18 cellular contexts compared by ENCODE assay signal in genomic region chr4:186008057-186008456, GRCh38.
DNase-seq lines count a peak whose midpoint lies in the region; ATAC-seq, FAIRE-seq and TF ChIP-seq lines count a peak whose summit lies in the region.
"Had no signal": no experiment of that assay in that cellular context is flagged by ENCODE, and none has a peak within 500 bp of the region (broad histone marks: within the 10 kb centered on the region; RNA-seq: fewer than 3 reads in every experiment).

No MANE protein-coding gene starts in this region.

- no peak overlapping the region for H3K4me2 ChIP-seq in K562 (ENCODE audit: insufficient read depth, low read length)
- H3K4me2 ChIP-seq: GM23338 had no signal

- no peak for TF ChIP-seq CTCF in K562 (IDR thresholded peaks at IDR 0.05 in 2 of 3, conservative IDR thresholded peaks at IDR 0.05 in 1 of 3; ENCODE audit: insufficient read depth in 2 of 3, low read depth in 1 of 3, low read length in 3 of 3)

- H3K27ac ChIP-seq in K562 (ENCODE audit: extremely low read depth, low read depth, low read length) = no peak overlapping the region

- no peaks in the 10 kb centered on the region for H3K4me1 ChIP-seq in K562 (replicated peaks in 1 of 2; ENCODE audit: control insufficient read depth in 2 of 2, insufficient read depth in 2 of 2, low read length in 2 of 2)
- H3K4me1 ChIP-seq: HAP-1 had no signal

- no peaks in the 10 kb centered on the region for H3K9me3 Mint-ChIP-seq in immature natural killer cell
- H3K9me3 Mint-ChIP-seq in activated CD4-positive, alpha-beta T cell treated with anti-CD3 and anti-CD28 coated beads, Interleukin-2, amount 10 ng/mL, durations not matched to agents 7 days and 5 days = no peaks in the 10 kb centered on the region
- H3K9me3 Mint-ChIP-seq: CD4-positive, alpha-beta memory T cell; GM23338; HFFc6 had no signal

- H3K9me3 ChIP-seq in K562 (replicated peaks; ENCODE audit: control insufficient read depth, insufficient read depth, low read depth, low read length) = no peaks in the 10 kb centered on the region
- H3K9me3 ChIP-seq: HAP-1 had no signal

- H3K36me3 Mint-ChIP-seq in immature natural killer cell = no peaks in the 10 kb centered on the region
- no peaks in the 10 kb centered on the region for H3K36me3 Mint-ChIP-seq in activated CD4-positive, alpha-beta T cell treated with anti-CD3 and anti-CD28 coated beads, Interleukin-2, amount 10 ng/mL, durations not matched to agents 7 days and 5 days (ENCODE audit: low read depth)
- H3K36me3 Mint-ChIP-seq: CD4-positive, alpha-beta memory T cell had no signal

- no peak overlapping the region for H3K27ac Mint-ChIP-seq in immature natural killer cell
- no peak overlapping the region for H3K27ac Mint-ChIP-seq in activated CD4-positive, alpha-beta T cell treated with anti-CD3 and anti-CD28 coated beads, Interleukin-2, amount 10 ng/mL, durations not matched to agents 7 days and 5 days
- H3K27ac Mint-ChIP-seq: CD4-positive, alpha-beta memory T cell; GM23338; HFFc6 had no signal

- ATAC-seq in K562 = no peak
- no peak for ATAC-seq in GM21367 (IDR thresholded peaks at IDR 0.05; ENCODE audit: unreplicated experiment)
- no peak for ATAC-seq in GM21423 (IDR thresholded peaks at IDR 0.05; ENCODE audit: unreplicated experiment)
- ATAC-seq in GM21717 (IDR thresholded peaks at IDR 0.05; ENCODE audit: unreplicated experiment) = no peak
- ATAC-seq: GM23338 had no signal

- H2AFZ ChIP-seq in K562 (ENCODE audit: low read depth, low read length) = no peak overlapping the region
- H2AFZ ChIP-seq: GM23338 had no signal

- peaks cover 6 to 12% (median 8%) of the 10 kb centered on the region in 3 donors for H3K27me3 Mint-ChIP-seq in immature natural killer cell (ENCODE audit: low read depth in 3 of 3)
- peaks cover 4% of the 10 kb centered on the region for H3K27me3 Mint-ChIP-seq in activated CD4-positive, alpha-beta T cell treated with anti-CD3 and anti-CD28 coated beads, Interleukin-2, amount 10 ng/mL, durations not matched to agents 7 days and 5 days

- TF ChIP-seq RAD21 in K562 (CRISPR knock-in tag; conservative IDR thresholded peaks at IDR 0.05 in 1 of 2, IDR thresholded peaks at IDR 0.05 in 1 of 2) = no peak

- CTCF ChIA-PET in K562 (lab: Yijun Ruan, JAX; ENCODE audit: low intra/inter-chr PET ratio) = no interaction called here
- CTCF ChIA-PET in activated CD4-positive, alpha-beta T cell treated with anti-CD3 and anti-CD28 coated beads, Interleukin-2, amount 10 ng/mL, durations not matched to agents 7 days and 5 days (lab: Charles Lee) = no interaction called here

- no peaks in the 10 kb centered on the region for H3K36me3 ChIP-seq in K562 (ENCODE audit: control insufficient read depth, insufficient read depth, low read length)
- H3K36me3 ChIP-seq: HAP-1 had no signal

- H3K4me1 Mint-ChIP-seq in immature natural killer cell = peaks cover 16 to 26% of the 10 kb centered on the region in 2 donors
- H3K4me1 Mint-ChIP-seq in activated CD4-positive, alpha-beta T cell treated with anti-CD3 and anti-CD28 coated beads, Interleukin-2, amount 10 ng/mL, durations not matched to agents 7 days and 5 days = no peaks in the 10 kb centered on the region
- H3K4me1 Mint-ChIP-seq: CD4-positive, alpha-beta memory T cell had no signal

- intact Hi-C loops in K562 (cut with micrococcal nuclease) = no loop called here

- peak; percentile 27 for DNase-seq in HT1080 (ENCODE audit: low read depth)
- no peak for DNase-seq in K562 (ENCODE audit: extremely low read depth in 1 of 4, low spot score in 3 of 4)
- no peak for DNase-seq in immature natural killer cell
- DNase-seq in activated CD4-positive, alpha-beta T cell treated with anti-CD3 and anti-CD28 coated beads, Interleukin-2, amount 10 ng/mL, durations not matched to agents 7 days and 5 days = no peak
- DNase-seq: C1 segment of cervical spinal cord; CD4-positive, alpha-beta memory T cell; COR-L47; DMS153; DND-41; HFFc6 had no signal

- H4K20me1 ChIP-seq in K562 (replicated peaks; ENCODE audit: control insufficient read depth, insufficient read depth, low read length) = no peaks in the 10 kb centered on the region

- no peaks in the 10 kb centered on the region for H3K9me1 ChIP-seq in K562 (ENCODE audit: control insufficient read depth, insufficient read depth, low read length)

- peak overlapping the region in 3 of 5 donors; percentile 14 to 62 (median 44) for H3K4me3 Mint-ChIP-seq in immature natural killer cell
- no peak overlapping the region for H3K4me3 Mint-ChIP-seq in activated CD4-positive, alpha-beta T cell treated with anti-CD3 and anti-CD28 coated beads, Interleukin-2, amount 10 ng/mL, durations not matched to agents 7 days and 5 days
- H3K4me3 Mint-ChIP-seq: CD4-positive, alpha-beta memory T cell; GM23338; HFFc6 had no signal

- in situ Hi-C loops in K562 (cut with MboI) = no loop called here

- H3K4me3 ChIP-seq in K562 = no peak overlapping the region
- H3K4me3 ChIP-seq: GM23338, HAP-1 had no signal

- H3K79me2 ChIP-seq in K562 (ENCODE audit: control insufficient read depth, insufficient read depth, low read length) = no peaks in the 10 kb centered on the region

- H3K27me3 ChIP-seq in K562 (ENCODE audit: control insufficient read depth in 2 of 2, insufficient read depth in 2 of 2, low read length in 2 of 2) = peaks cover 9 to 15% of the 10 kb centered on the region in 2 experiments; a peak in 4 of 5 replicates

- TF ChIP-seq POLR2A in K562 (conservative IDR thresholded peaks at IDR 0.05) = no peak

- no TSS peak for BruUV-seq in K562 (replicated peaks; lab: Mats Ljungman, UMichigan)

- no peak for TF ChIP-seq EP300 in K562 (IDR thresholded peaks at IDR 0.05; ENCODE audit: low read length)

- no peak overlapping the region for H3K9ac ChIP-seq in K562 (ENCODE audit: insufficient read depth in 1 of 2, low read depth in 2 of 2, low read length in 2 of 2)

- no peak for FAIRE-seq in K562 (lab: Jason Lieb, UNC)
- FAIRE-seq: G401.6, GM12892, GM19239 had no signal

- POLR2A ChIA-PET in K562 (lab: Yijun Ruan, JAX) = no interaction called here
- POLR2A ChIA-PET in activated CD4-positive, alpha-beta T cell treated with anti-CD3 and anti-CD28 coated beads, Interleukin-2, amount 10 ng/mL, durations not matched to agents 7 days and 5 days (lab: Charles Lee) = no interaction called here

- 0% methylated on average over 5 of the region's 5 CpGs for WGBS in K562 (ENCODE audit: insufficient coverage, low coverage, missing lambda C conversion rate)

TF ChIP-seq in K562, 482 proteins besides CTCF, POLR2A, EP300 and RAD21:
- TF ChIP-seq TFE3 (CRISPR knock-in tag; IDR thresholded peaks at IDR 0.05) (peak; percentile 41), NFYB (IDR thresholded peaks at IDR 0.05; ENCODE audit: extremely low read depth, insufficient read length) (peak; percentile 7)
- TF ChIP-seq, protein P1, sequence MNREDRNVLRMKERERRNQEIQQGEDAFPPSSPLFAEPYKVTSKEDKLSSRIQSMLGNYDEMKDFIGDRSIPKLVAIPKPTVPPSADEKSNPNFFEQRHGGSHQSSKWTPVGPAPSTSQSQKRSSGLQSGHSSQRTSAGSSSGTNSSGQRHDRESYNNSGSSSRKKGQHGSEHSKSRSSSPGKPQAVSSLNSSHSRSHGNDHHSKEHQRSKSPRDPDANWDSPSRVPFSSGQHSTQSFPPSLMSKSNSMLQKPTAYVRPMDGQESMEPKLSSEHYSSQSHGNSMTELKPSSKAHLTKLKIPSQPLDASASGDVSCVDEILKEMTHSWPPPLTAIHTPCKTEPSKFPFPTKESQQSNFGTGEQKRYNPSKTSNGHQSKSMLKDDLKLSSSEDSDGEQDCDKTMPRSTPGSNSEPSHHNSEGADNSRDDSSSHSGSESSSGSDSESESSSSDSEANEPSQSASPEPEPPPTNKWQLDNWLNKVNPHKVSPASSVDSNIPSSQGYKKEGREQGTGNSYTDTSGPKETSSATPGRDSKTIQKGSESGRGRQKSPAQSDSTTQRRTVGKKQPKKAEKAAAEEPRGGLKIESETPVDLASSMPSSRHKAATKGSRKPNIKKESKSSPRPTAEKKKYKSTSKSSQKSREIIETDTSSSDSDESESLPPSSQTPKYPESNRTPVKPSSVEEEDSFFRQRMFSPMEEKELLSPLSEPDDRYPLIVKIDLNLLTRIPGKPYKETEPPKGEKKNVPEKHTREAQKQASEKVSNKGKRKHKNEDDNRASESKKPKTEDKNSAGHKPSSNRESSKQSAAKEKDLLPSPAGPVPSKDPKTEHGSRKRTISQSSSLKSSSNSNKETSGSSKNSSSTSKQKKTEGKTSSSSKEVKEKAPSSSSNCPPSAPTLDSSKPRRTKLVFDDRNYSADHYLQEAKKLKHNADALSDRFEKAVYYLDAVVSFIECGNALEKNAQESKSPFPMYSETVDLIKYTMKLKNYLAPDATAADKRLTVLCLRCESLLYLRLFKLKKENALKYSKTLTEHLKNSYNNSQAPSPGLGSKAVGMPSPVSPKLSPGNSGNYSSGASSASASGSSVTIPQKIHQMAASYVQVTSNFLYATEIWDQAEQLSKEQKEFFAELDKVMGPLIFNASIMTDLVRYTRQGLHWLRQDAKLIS (CRISPR knock-in tag; IDR thresholded peaks at IDR 0.05) = no peak
